Comparison of ENCODE assay signal across 13 cellular contexts in the genomic region with DNA sequence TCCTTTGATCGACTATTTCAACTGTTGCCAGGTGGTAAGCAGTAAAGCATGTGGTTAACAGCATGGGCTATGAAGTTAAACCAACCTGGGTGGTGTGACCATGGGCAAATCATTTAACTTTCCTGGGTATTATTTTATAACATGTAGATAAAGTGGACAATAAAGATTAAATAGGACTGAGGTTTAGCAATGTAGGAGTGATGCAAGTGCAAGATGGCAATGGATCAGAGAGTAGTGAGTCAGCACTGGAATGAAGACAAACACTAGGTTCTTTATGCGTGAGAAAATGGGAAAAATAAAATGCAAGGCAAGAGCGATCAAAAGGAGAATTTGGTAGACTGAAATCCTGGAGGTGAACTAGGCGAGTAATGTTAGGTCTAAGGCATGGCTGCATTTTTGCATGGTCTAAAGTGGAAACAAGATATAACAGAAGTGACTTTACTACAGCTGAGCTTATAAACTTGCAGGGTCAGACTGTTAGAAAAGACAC.
DNase-seq lines count a peak whose midpoint lies in the region; ATAC-seq and TF ChIP-seq lines count a peak whose summit lies in the region.
"Had no signal": no experiment of that assay in that cellular context is flagged by ENCODE, and none has a peak within 500 bp of the region (broad histone marks: within the 10 kb centered on the region; RNA-seq: fewer than 3 reads in every experiment).

No MANE protein-coding gene starts in this region.

- no peaks in the 10 kb centered on the region for H3K36me3 Mint-ChIP-seq in activated naive CD4-positive, alpha-beta T cell treated with anti-CD3 and anti-CD28 coated beads, Interleukin-2, amount 10 ng/mL, durations not matched to agents 7 days and 5 days
- H3K36me3 Mint-ChIP-seq: activated naive CD8-positive, alpha-beta T cell treated with anti-CD3 and anti-CD28 coated beads, Interleukin-2, amount 10 ng/mL, durations not matched to agents 7 days and 5 days had no signal

- H3K4me3 ChIP-seq in cardiac fibroblast (replicated peaks in 1 of 2; ENCODE audit: low read depth in 2 of 2, low read length in 2 of 2) (no peak overlapping the region), right lobe of liver (no peak overlapping the region)
- H3K4me3 ChIP-seq: BLaER1 treated with 17β-estradiol and CSF1 and Interleukin-3, amounts not matched to agents 10 nM and 100 nM had no signal

- H3K27ac ChIP-seq in right lobe of liver, result no peak overlapping the region

- H3K4me3 Mint-ChIP-seq in activated naive CD4-positive, alpha-beta T cell treated with anti-CD3 and anti-CD28 coated beads, Interleukin-2, amount 10 ng/mL, durations not matched to agents 7 days and 5 days, result no peak overlapping the region
- H3K4me3 Mint-ChIP-seq: activated naive CD8-positive, alpha-beta T cell treated with anti-CD3 and anti-CD28 coated beads, Interleukin-2, amount 10 ng/mL, durations not matched to agents 7 days and 5 days; T-helper 2 cell treated with Interferon-gamma antibody and Interleukin-4, amounts not matched to agents 5 μg/mL and 100 μg/mL, for 36 hours had no signal

- peaks cover 3% of the 10 kb centered on the region for H3K27me3 Mint-ChIP-seq in activated naive CD4-positive, alpha-beta T cell treated with anti-CD3 and anti-CD28 coated beads, Interleukin-2, amount 10 ng/mL, durations not matched to agents 7 days and 5 days

- TF ChIP-seq CTCF in cardiac fibroblast (IDR thresholded peaks at IDR 0.05; ENCODE audit: low read depth, low read length) (no peak), right lobe of liver (IDR thresholded peaks at IDR 0.05) (no peak)

- no peaks in the 10 kb centered on the region for H3K4me1 Mint-ChIP-seq in activated naive CD4-positive, alpha-beta T cell treated with anti-CD3 and anti-CD28 coated beads, Interleukin-2, amount 10 ng/mL, durations not matched to agents 7 days and 5 days
- H3K4me1 Mint-ChIP-seq: activated naive CD8-positive, alpha-beta T cell treated with anti-CD3 and anti-CD28 coated beads, Interleukin-2, amount 10 ng/mL, durations not matched to agents 7 days and 5 days had no signal

- 65% methylated on average over 4 of the region's 4 CpGs for WGBS in right lobe of liver (ENCODE audit: insufficient coverage, low coverage, low lambda C conversion rate, missing lambda C conversion rate)

- ATAC-seq in right lobe of liver, result peak in 3 of 4 donors; percentile 71 to 81 (median 73)

- TF ChIP-seq POLR2A in right lobe of liver (IDR thresholded peaks at IDR 0.05), result no peak

- H3K4me1 ChIP-seq in right lobe of liver, result peaks cover 0 to 16% (median 0%) of the 10 kb centered on the region in 4 donors

- H3K9me3 Mint-ChIP-seq in activated naive CD4-positive, alpha-beta T cell treated with anti-CD3 and anti-CD28 coated beads, Interleukin-2, amount 10 ng/mL, durations not matched to agents 7 days and 5 days, result no peaks in the 10 kb centered on the region
- H3K9me3 Mint-ChIP-seq: activated naive CD8-positive, alpha-beta T cell treated with anti-CD3 and anti-CD28 coated beads, Interleukin-2, amount 10 ng/mL, durations not matched to agents 7 days and 5 days had no signal

- no peaks in the 10 kb centered on the region for H3K27me3 ChIP-seq in right lobe of liver
- H3K27me3 ChIP-seq: BLaER1 treated with 17β-estradiol and CSF1 and Interleukin-3, amounts not matched to agents 10 nM and 100 nM had no signal

- H3K27ac Mint-ChIP-seq in activated naive CD4-positive, alpha-beta T cell treated with anti-CD3 and anti-CD28 coated beads, Interleukin-2, amount 10 ng/mL, durations not matched to agents 7 days and 5 days, result no peak overlapping the region
- H3K27ac Mint-ChIP-seq: activated naive CD8-positive, alpha-beta T cell treated with anti-CD3 and anti-CD28 coated beads, Interleukin-2, amount 10 ng/mL, durations not matched to agents 7 days and 5 days; T-helper 2 cell treated with Interferon-gamma antibody and Interleukin-4, amounts not matched to agents 5 μg/mL and 100 μg/mL, for 36 hours had no signal

- H3K9me3 ChIP-seq in right lobe of liver, result no peaks in the 10 kb centered on the region

- CTCF ChIA-PET in activated naive CD4-positive, alpha-beta T cell treated with anti-CD3 and anti-CD28 coated beads, Interleukin-2, amount 10 ng/mL, durations not matched to agents 7 days and 5 days (lab: Charles Lee), result no interaction called here

- no peaks in the 10 kb centered on the region for H3K36me3 ChIP-seq in right lobe of liver
- H3K36me3 ChIP-seq: BLaER1 treated with 17β-estradiol and CSF1 and Interleukin-3, amounts not matched to agents 10 nM and 100 nM had no signal

- intact Hi-C loops in right lobe of liver (cut with DNase I), result no loop called here

- DNase-seq in A172 (ENCODE audit: low spot score) (peak; percentile 80), HT1080 (ENCODE audit: low read depth) (peak; percentile 85), cardiac fibroblast (ENCODE audit: low read depth in 2 of 2) (peak; percentile 91 to 95), right lobe of liver (no peak), NCI-H1930 (lab: John Stamatoyannopoulos, UW) (no peak), NOMO-1 (lab: John Stamatoyannopoulos, UW; ENCODE audit: unreplicated experiment in 2 of 2) (no peak), pons (ENCODE audit: low spot score) (no peak)
- no peak for DNase-seq in activated naive CD4-positive, alpha-beta T cell treated with anti-CD3 and anti-CD28 coated beads, Interleukin-2, amount 10 ng/mL, durations not matched to agents 7 days and 5 days
- DNase-seq: activated naive CD8-positive, alpha-beta T cell treated with anti-CD3 and anti-CD28 coated beads, Interleukin-2, amount 10 ng/mL, durations not matched to agents 7 days and 5 days; left cardiac atrium; NCI-H1694 treated with DMSO at 0.1 percent for 48 hours had no signal

Comparison
In these comparisons a context has a peak if more than half of its experiments do, and no peak if none do; other contexts are left out.
1. DNase-seq: peak in A172 (single experiment), HT1080 (single experiment) and cardiac fibroblast (2 of 2); none in right lobe of liver (0 of 3), NCI-H1930 (0 of 2), NOMO-1 (0 of 2), pons (single experiment) and activated naive CD4-positive, alpha-beta T cell treated with anti-CD3 and anti-CD28 coated beads, Interleukin-2, amount 10 ng/mL, durations not matched to agents 7 days and 5 days (single experiment).